8 cellular contexts compared by ENCODE assay signal in the genomic region with DNA sequence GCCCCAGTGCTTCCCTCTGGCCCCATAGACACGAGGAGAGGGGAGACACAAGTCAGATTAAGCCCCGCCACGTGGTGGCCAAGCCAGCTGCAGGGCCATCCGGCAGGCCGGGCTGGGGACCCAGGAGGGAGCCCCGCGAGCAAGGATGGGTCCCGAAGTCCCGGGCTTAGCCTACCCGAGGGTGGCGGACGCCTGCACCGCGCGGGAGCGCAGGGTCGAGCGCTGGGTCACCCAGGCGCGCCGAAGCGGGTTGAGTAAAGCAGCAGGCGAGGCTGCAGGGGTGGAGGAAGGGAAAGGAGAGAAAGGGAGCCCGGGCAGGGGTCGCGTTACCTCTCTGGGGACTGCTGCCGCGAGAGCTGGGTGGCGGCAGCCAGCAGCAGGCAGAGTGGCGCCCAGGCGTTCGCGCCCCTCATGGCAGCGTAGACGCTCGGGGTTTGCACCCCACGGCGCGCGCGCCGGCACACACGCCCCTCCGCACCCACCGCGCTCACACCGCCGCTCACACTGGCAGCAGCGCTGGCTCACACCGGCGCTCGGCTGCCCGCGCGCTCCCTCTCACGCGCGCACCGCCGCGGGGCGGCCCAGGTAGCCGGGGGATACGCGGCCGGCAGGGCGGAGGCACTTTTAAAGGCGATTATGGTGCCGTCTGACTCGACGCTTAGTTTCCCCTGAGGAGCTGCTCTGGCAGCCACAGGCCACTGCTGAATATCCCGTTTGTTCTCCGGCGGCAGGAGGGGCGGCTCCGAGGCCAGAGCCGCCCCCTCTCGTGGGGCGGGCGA. TPM values are rescaled to one million over a fixed set of nuclear protein-coding genes. Genes with fewer than 3 reads are reported as not detected.
DNase-seq lines count a peak whose midpoint lies in the region; ATAC-seq and TF ChIP-seq lines count a peak whose summit lies in the region.

A gene with protein sequence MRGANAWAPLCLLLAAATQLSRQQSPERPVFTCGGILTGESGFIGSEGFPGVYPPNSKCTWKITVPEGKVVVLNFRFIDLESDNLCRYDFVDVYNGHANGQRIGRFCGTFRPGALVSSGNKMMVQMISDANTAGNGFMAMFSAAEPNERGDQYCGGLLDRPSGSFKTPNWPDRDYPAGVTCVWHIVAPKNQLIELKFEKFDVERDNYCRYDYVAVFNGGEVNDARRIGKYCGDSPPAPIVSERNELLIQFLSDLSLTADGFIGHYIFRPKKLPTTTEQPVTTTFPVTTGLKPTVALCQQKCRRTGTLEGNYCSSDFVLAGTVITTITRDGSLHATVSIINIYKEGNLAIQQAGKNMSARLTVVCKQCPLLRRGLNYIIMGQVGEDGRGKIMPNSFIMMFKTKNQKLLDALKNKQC (minus strand): TSS at position 600 of the 779 bp plus-strand sequence. CDS start 187 bp downstream, at position 413.

- POLR2A ChIA-PET in activated CD4-positive, alpha-beta T cell treated with anti-CD3 and anti-CD28 coated beads, Interleukin-2, amount 10 ng/mL, durations not matched to agents 7 days and 5 days (lab: Charles Lee): no interaction called here

- peak within 1 kb of the TSS; percentile 58 for H3K4me3 Mint-ChIP-seq in activated CD4-positive, alpha-beta T cell treated with anti-CD3 and anti-CD28 coated beads, Interleukin-2, amount 10 ng/mL, durations not matched to agents 7 days and 5 days
- H3K4me3 Mint-ChIP-seq in activated T-cell treated with anti-CD3 and anti-CD28 coated beads, Interleukin-2, amount 50 U/mL, for 72 hours: peak within 1 kb of the TSS; percentile 81 to 88

- H3K4me1 Mint-ChIP-seq in activated CD4-positive, alpha-beta T cell treated with anti-CD3 and anti-CD28 coated beads, Interleukin-2, amount 10 ng/mL, durations not matched to agents 7 days and 5 days: peaks cover 9% of the 10 kb centered on the region
- H3K4me1 Mint-ChIP-seq in activated T-cell treated with anti-CD3 and anti-CD28 coated beads, Interleukin-2, amount 50 U/mL, for 72 hours (ENCODE audit: low read depth): peaks cover 5% of the 10 kb centered on the region

- H3K27me3 Mint-ChIP-seq in activated CD4-positive, alpha-beta T cell treated with anti-CD3 and anti-CD28 coated beads, Interleukin-2, amount 10 ng/mL, durations not matched to agents 7 days and 5 days: peaks cover 61% of the 10 kb centered on the region
- H3K27me3 Mint-ChIP-seq in activated T-cell treated with anti-CD3 and anti-CD28 coated beads, Interleukin-2, amount 50 U/mL, for 72 hours (ENCODE audit: low read depth): peaks cover 61% of the 10 kb centered on the region

- no peak within 1 kb of the TSS for H3K27ac Mint-ChIP-seq in activated CD4-positive, alpha-beta T cell treated with anti-CD3 and anti-CD28 coated beads, Interleukin-2, amount 10 ng/mL, durations not matched to agents 7 days and 5 days
- no peak within 1 kb of the TSS for H3K27ac Mint-ChIP-seq in activated T-cell treated with anti-CD3 and anti-CD28 coated beads, Interleukin-2, amount 50 U/mL, for 72 hours

- CTCF ChIA-PET in activated CD4-positive, alpha-beta T cell treated with anti-CD3 and anti-CD28 coated beads, Interleukin-2, amount 10 ng/mL, durations not matched to agents 7 days and 5 days (lab: Charles Lee): interaction anchor here (1.5 kb wide), 1 partner anchor 35 kb away, joined by 3 read pairs; no protein-coding TSS in a partner anchor

- DNase-seq in activated CD4-positive, alpha-beta T cell treated with anti-CD3 and anti-CD28 coated beads, Interleukin-2, amount 10 ng/mL, durations not matched to agents 7 days and 5 days: peak; percentile 10
- no peak for DNase-seq in activated CD4-positive, alpha-beta T cell treated with anti-CD3 and anti-CD28 coated beads for 4 hours
- peak; percentile 71 for DNase-seq in NCI-H1694 treated with DMSO at 0.1 percent for 48 hours (lab: John Stamatoyannopoulos, UW)
- peak; percentile 30 to 46 for DNase-seq in activated T-cell treated with anti-CD3 and anti-CD28 coated beads, Interleukin-2, amount 50 U/mL, for 72 hours
- peak; percentile 33 for DNase-seq in glomerular visceral epithelial cell (ENCODE audit: extremely low spot score)
- no peak for DNase-seq in omental fat pad (ENCODE audit: low spot score)
- no peak for DNase-seq in DMS153 treated with DMSO at 0.1 percent for 48 hours (lab: John Stamatoyannopoulos, UW; ENCODE audit: unreplicated experiment)

- no peak for TF ChIP-seq CTCF in omental fat pad (IDR thresholded peaks at IDR 0.05)

- H3K36me3 Mint-ChIP-seq in activated CD4-positive, alpha-beta T cell treated with anti-CD3 and anti-CD28 coated beads, Interleukin-2, amount 10 ng/mL, durations not matched to agents 7 days and 5 days (ENCODE audit: low read depth): no peaks in the 10 kb centered on the region
- no peaks in the 10 kb centered on the region for H3K36me3 Mint-ChIP-seq in activated T-cell treated with anti-CD3 and anti-CD28 coated beads, Interleukin-2, amount 50 U/mL, for 72 hours (ENCODE audit: insufficient read depth in 2 of 2)

- ATAC-seq in activated T-cell treated with anti-CD3 and anti-CD28 coated beads, Interleukin-2, amount 50 U/mL, for 72 hours (replicated peaks in 1 of 2): peak; percentile 82 to 86
- peak; percentile 77 for ATAC-seq in omental fat pad (ENCODE audit: low FRiP score)
- no peak for ATAC-seq in GM21390 (IDR thresholded peaks at IDR 0.05; ENCODE audit: unreplicated experiment)

- H3K9me3 Mint-ChIP-seq in activated CD4-positive, alpha-beta T cell treated with anti-CD3 and anti-CD28 coated beads, Interleukin-2, amount 10 ng/mL, durations not matched to agents 7 days and 5 days: no peaks in the 10 kb centered on the region
- no peaks in the 10 kb centered on the region for H3K9me3 Mint-ChIP-seq in activated T-cell treated with anti-CD3 and anti-CD28 coated beads, Interleukin-2, amount 50 U/mL, for 72 hours

RNA-seq across cellular contexts. Expression of the gene that starts here (rescaled TPM):
- not detected for total RNA-seq in activated CD4-positive, alpha-beta T cell treated with anti-CD3 and anti-CD28 coated beads, Interleukin-2, amount 10 ng/mL, durations not matched to agents 7 days and 5 days
- not detected for total RNA-seq in activated T-cell treated with anti-CD3 and anti-CD28 coated beads, Interleukin-2, amount 50 U/mL, for 72 hours
- 100 to 1,000 TPM in 3 of 4 donors, 10 to 100 TPM in 1; 70.3 to 238 (median 159) TPM for total RNA-seq in omental fat pad

Comparison
In these comparisons a context has a peak if more than half of its experiments do, and no peak if none do; other contexts are left out.
1. RNA of the gene that starts here (total RNA-seq): 70.3 to 238 TPM in omental fat pad; not detected in activated T-cell treated with anti-CD3 and anti-CD28 coated beads, Interleukin-2, amount 50 U/mL, for 72 hours and not detected in activated CD4-positive, alpha-beta T cell treated with anti-CD3 and anti-CD28 coated beads, Interleukin-2, amount 10 ng/mL, durations not matched to agents 7 days and 5 days; every median in the first group is over 10 times any median in the second.
2. Peak in DNase-seq in activated CD4-positive, alpha-beta T cell treated with anti-CD3 and anti-CD28 coated beads, Interleukin-2, amount 10 ng/mL, durations not matched to agents 7 days and 5 days; RNA of the gene not detected or under 1 TPM.
3. Peak in DNase-seq and ATAC-seq in activated T-cell treated with anti-CD3 and anti-CD28 coated beads, Interleukin-2, amount 50 U/mL, for 72 hours; RNA of the gene not detected or under 1 TPM.
4. DNase-seq: peak in NCI-H1694 treated with DMSO at 0.1 percent for 48 hours (single experiment) and glomerular visceral epithelial cell (single experiment); none in activated CD4-positive, alpha-beta T cell treated with anti-CD3 and anti-CD28 coated beads for 4 hours (0 of 2), omental fat pad (single experiment) and DMS153 treated with DMSO at 0.1 percent for 48 hours (single experiment).